In genomic region chr1:15573477-15573876, GRCh38 we compare ENCODE assay signal across 17 cellular contexts. TPM values are rescaled to one million over a fixed set of nuclear protein-coding genes. Genes with fewer than 3 reads are reported as not detected.
DNase-seq lines count a peak whose midpoint lies in the region; ATAC-seq and TF ChIP-seq lines count a peak whose summit lies in the region.
"Had no signal": no experiment of that assay in that cellular context is flagged by ENCODE, and none has a peak within 500 bp of the region (broad histone marks: within the 10 kb centered on the region; RNA-seq: fewer than 3 reads in every experiment).

No MANE protein-coding gene starts in this region.

- H3K4me1 Mint-ChIP-seq in nephron: peaks cover 18% of the 10 kb centered on the region
- peaks cover 14% of the 10 kb centered on the region for H3K4me1 Mint-ChIP-seq in stimulated activated naive CD8-positive, alpha-beta T cell treated with anti-CD3 and anti-CD28 coated beads, Interleukin-15, amount 100 ng/mL, for 72 hours

- no peaks in the 10 kb centered on the region for H3K27me3 Mint-ChIP-seq in nephron (ENCODE audit: low read depth)
- H3K27me3 Mint-ChIP-seq in stimulated activated naive CD8-positive, alpha-beta T cell treated with anti-CD3 and anti-CD28 coated beads, Interleukin-15, amount 100 ng/mL, for 72 hours: no peaks in the 10 kb centered on the region
- H3K27me3 Mint-ChIP-seq: activated CD4-positive, alpha-beta T cell treated with anti-CD3 and anti-CD28 coated beads, Interleukin-2, amount 10 ng/mL, durations not matched to agents 7 days and 5 days; activated naive CD8-positive, alpha-beta T cell treated with anti-CD3 and anti-CD28 coated beads, Interleukin-2, amount 50 U/mL, for 24 hours had no signal

- H3K27ac ChIP-seq in HUES64 (ENCODE audit: low read depth, low read length): peak overlapping the region; percentile 13; the same call in 1 of the 2 replicates
- peak overlapping the region in 36 of 59 donors; percentile 1 to 83 (median 46) for H3K27ac ChIP-seq in dorsolateral prefrontal cortex
- H3K27ac ChIP-seq in effector memory CD4-positive, alpha-beta T cell (ENCODE audit: insufficient read depth, low read length, poor library complexity, severe bottlenecking): no peak overlapping the region
- H3K27ac ChIP-seq: epithelial cell of prostate, heart right ventricle, SJSA1, stomach, uterus had no signal

- H3K36me3 ChIP-seq in HUES64 (ENCODE audit: insufficient read depth, low read length): peaks cover 37% of the 10 kb centered on the region
- H3K36me3 ChIP-seq in effector memory CD4-positive, alpha-beta T cell (ENCODE audit: control insufficient read depth, insufficient read depth, low read length): peaks cover 18% of the 10 kb centered on the region
- H3K36me3 ChIP-seq: uterus had no signal

- H3K4me1 ChIP-seq in HUES64 (ENCODE audit: insufficient read depth, low read length): peaks cover 3% of the 10 kb centered on the region; the same call in 1 of the 2 replicates
- peaks cover 13% of the 10 kb centered on the region for H3K4me1 ChIP-seq in effector memory CD4-positive, alpha-beta T cell (ENCODE audit: control insufficient read depth, insufficient read depth, low read length, poor library complexity, severe bottlenecking)
- H3K4me1 ChIP-seq: SJSA1, stomach, uterus had no signal

- WGBS in HUES64: 85% methylated on average over 9 of the region's 9 CpGs

- H3K4me3 ChIP-seq in HUES64 (ENCODE audit: low read length) (no peak overlapping the region), dorsolateral prefrontal cortex (no peak overlapping the region)
- no peak overlapping the region for H3K4me3 ChIP-seq in effector memory CD4-positive, alpha-beta T cell (ENCODE audit: insufficient read depth, low read depth, low read length, poor library complexity, severe bottlenecking)
- H3K4me3 ChIP-seq: heart right ventricle, SJSA1, stomach, uterus had no signal

- H3K27me3 ChIP-seq in HUES64 (ENCODE audit: insufficient read depth, low read length): no peaks in the 10 kb centered on the region
- H3K27me3 ChIP-seq in dorsolateral prefrontal cortex: no peaks in the 10 kb centered on the region
- no peaks in the 10 kb centered on the region for H3K27me3 ChIP-seq in effector memory CD4-positive, alpha-beta T cell (replicated peaks; ENCODE audit: control insufficient read depth, insufficient read depth, low read length, poor library complexity, severe bottlenecking)
- H3K27me3 ChIP-seq: heart right ventricle, SJSA1, stomach, uterus had no signal

- H3K9me3 ChIP-seq in HUES64 (ENCODE audit: insufficient read depth, low read depth, low read length): no peaks in the 10 kb centered on the region
- no peaks in the 10 kb centered on the region for H3K9me3 ChIP-seq in effector memory CD4-positive, alpha-beta T cell (ENCODE audit: control insufficient read depth, low read length)
- H3K9me3 ChIP-seq: heart right ventricle, SJSA1, stomach, uterus had no signal

- no peak for ATAC-seq in HG03280 (IDR thresholded peaks at IDR 0.05; ENCODE audit: unreplicated experiment)
- ATAC-seq in stimulated activated naive CD8-positive, alpha-beta T cell treated with anti-CD3 and anti-CD28 coated beads, Interleukin-15, amount 100 ng/mL, for 72 hours: no peak
- ATAC-seq: activated naive CD8-positive, alpha-beta T cell treated with anti-CD3 and anti-CD28 coated beads, Interleukin-2, amount 50 U/mL, for 24 hours; heart right ventricle had no signal

- H3K4me3 Mint-ChIP-seq in nephron: no peak overlapping the region
- H3K4me3 Mint-ChIP-seq in stimulated activated naive CD8-positive, alpha-beta T cell treated with anti-CD3 and anti-CD28 coated beads, Interleukin-15, amount 100 ng/mL, for 72 hours: no peak overlapping the region
- H3K4me3 Mint-ChIP-seq: activated CD4-positive, alpha-beta T cell treated with anti-CD3 and anti-CD28 coated beads, Interleukin-2, amount 10 ng/mL, durations not matched to agents 7 days and 5 days; activated naive CD8-positive, alpha-beta T cell treated with anti-CD3 and anti-CD28 coated beads, Interleukin-2, amount 50 U/mL, for 24 hours had no signal

- no peaks in the 10 kb centered on the region for H3K9me3 Mint-ChIP-seq in nephron
- no peaks in the 10 kb centered on the region for H3K9me3 Mint-ChIP-seq in stimulated activated naive CD8-positive, alpha-beta T cell treated with anti-CD3 and anti-CD28 coated beads, Interleukin-15, amount 100 ng/mL, for 72 hours
- H3K9me3 Mint-ChIP-seq: activated CD4-positive, alpha-beta T cell treated with anti-CD3 and anti-CD28 coated beads, Interleukin-2, amount 10 ng/mL, durations not matched to agents 7 days and 5 days; activated naive CD8-positive, alpha-beta T cell treated with anti-CD3 and anti-CD28 coated beads, Interleukin-2, amount 50 U/mL, for 24 hours had no signal

- intact Hi-C loops in dorsolateral prefrontal cortex (cut with DNase I): no loop called here

- peak overlapping the region in 2 of 3 experiments; percentile 48 to 72 for H3K27ac Mint-ChIP-seq in nephron
- no peak overlapping the region for H3K27ac Mint-ChIP-seq in stimulated activated naive CD8-positive, alpha-beta T cell treated with anti-CD3 and anti-CD28 coated beads, Interleukin-15, amount 100 ng/mL, for 72 hours
- H3K27ac Mint-ChIP-seq: activated CD4-positive, alpha-beta T cell treated with anti-CD3 and anti-CD28 coated beads, Interleukin-2, amount 10 ng/mL, durations not matched to agents 7 days and 5 days; activated naive CD8-positive, alpha-beta T cell treated with anti-CD3 and anti-CD28 coated beads, Interleukin-2, amount 50 U/mL, for 24 hours had no signal

- H3K9ac ChIP-seq in HUES64 (ENCODE audit: low read depth, low read length): no peak overlapping the region

- peak; percentile 35 for DNase-seq in AG20443 (ENCODE audit: low spot score)
- peak in 2 of 10 donors; percentile 25 to 30 for DNase-seq in dorsolateral prefrontal cortex
- DNase-seq in SHP77 treated with DMSO at 0.1 percent for 48 hours (lab: John Stamatoyannopoulos, UW): no peak
- DNase-seq in effector memory CD4-positive, alpha-beta T cell: no peak
- DNase-seq in stimulated activated naive CD8-positive, alpha-beta T cell treated with anti-CD3 and anti-CD28 coated beads, Interleukin-15, amount 100 ng/mL, for 72 hours: no peak
- DNase-seq: activated CD4-positive, alpha-beta T cell treated with anti-CD3 and anti-CD28 coated beads, Interleukin-2, amount 10 ng/mL, durations not matched to agents 7 days and 5 days; activated naive CD8-positive, alpha-beta T cell treated with anti-CD3 and anti-CD28 coated beads, Interleukin-2, amount 50 U/mL, for 24 hours; heart right ventricle; NCI-H187; NCI-H510A; stomach; uterus had no signal

- TF ChIP-seq CTCF in dorsolateral prefrontal cortex (IDR thresholded peaks at IDR 0.05 in 54 of 56, conservative IDR thresholded peaks at IDR 0.05 in 2 of 56; ENCODE audit: low read depth in 1 of 56, partially characterized antibody in 56 of 56): no peak
- no peak for TF ChIP-seq CTCF in nephron (IDR thresholded peaks at IDR 0.05; ENCODE audit: unreplicated experiment in 3 of 3)

- peaks cover 33% of the 10 kb centered on the region for H3K36me3 Mint-ChIP-seq in nephron (ENCODE audit: low read depth)

RNA-seq across cellular contexts. Expression of gene AGMAT, which starts 11.4 kb away (rescaled TPM):
- polyA plus RNA-seq in HUES64 (2013, experiment 1 of 2): 3.4 TPM
- 2.7 TPM for polyA plus RNA-seq in HUES64 (2013, experiment 2 of 2)
- 1 to 10 TPM in 118 of 120 experiments, under 1 TPM in 2; 0.35 to 5.1 (median 2.9) TPM for total RNA-seq in dorsolateral prefrontal cortex

RNA-seq across cellular contexts. Expression of gene DDI2, which starts 43.8 kb away (rescaled TPM):
- 14.6 TPM for polyA plus RNA-seq in HUES64 (2013, experiment 1 of 2)
- 14.7 TPM for polyA plus RNA-seq in HUES64 (2013, experiment 2 of 2)
- total RNA-seq in dorsolateral prefrontal cortex: 10 to 100 TPM; 28.6 to 49.9 (median 38.4) TPM

RNA-seq across cellular contexts. Expression of gene DNAJC16, which starts 46.8 kb away (rescaled TPM):
- 7.6 TPM for polyA plus RNA-seq in HUES64 (2013, experiment 1 of 2)
- polyA plus RNA-seq in HUES64 (2013, experiment 2 of 2): 7.4 TPM
- 10 to 100 TPM; 25.1 to 54.7 (median 38.7) TPM for total RNA-seq in dorsolateral prefrontal cortex

RNA-seq across cellular contexts. Expression of gene CASP9, which starts 49.5 kb away (rescaled TPM):
- 11.9 TPM for polyA plus RNA-seq in HUES64 (2013, experiment 1 of 2)
- polyA plus RNA-seq in HUES64 (2013, experiment 2 of 2): 12.2 TPM
- total RNA-seq in dorsolateral prefrontal cortex: 10 to 100 TPM; 12.9 to 32.0 (median 20.8) TPM

Comparison
In these comparisons a context has a peak if more than half of its experiments do, and no peak if none do; other contexts are left out.
1. H3K27ac Mint-ChIP-seq: peak in nephron (2 of 3); none in stimulated activated naive CD8-positive, alpha-beta T cell treated with anti-CD3 and anti-CD28 coated beads, Interleukin-15, amount 100 ng/mL, for 72 hours (0 of 2).